8 cellular contexts compared by ENCODE assay signal in the genomic region with DNA sequence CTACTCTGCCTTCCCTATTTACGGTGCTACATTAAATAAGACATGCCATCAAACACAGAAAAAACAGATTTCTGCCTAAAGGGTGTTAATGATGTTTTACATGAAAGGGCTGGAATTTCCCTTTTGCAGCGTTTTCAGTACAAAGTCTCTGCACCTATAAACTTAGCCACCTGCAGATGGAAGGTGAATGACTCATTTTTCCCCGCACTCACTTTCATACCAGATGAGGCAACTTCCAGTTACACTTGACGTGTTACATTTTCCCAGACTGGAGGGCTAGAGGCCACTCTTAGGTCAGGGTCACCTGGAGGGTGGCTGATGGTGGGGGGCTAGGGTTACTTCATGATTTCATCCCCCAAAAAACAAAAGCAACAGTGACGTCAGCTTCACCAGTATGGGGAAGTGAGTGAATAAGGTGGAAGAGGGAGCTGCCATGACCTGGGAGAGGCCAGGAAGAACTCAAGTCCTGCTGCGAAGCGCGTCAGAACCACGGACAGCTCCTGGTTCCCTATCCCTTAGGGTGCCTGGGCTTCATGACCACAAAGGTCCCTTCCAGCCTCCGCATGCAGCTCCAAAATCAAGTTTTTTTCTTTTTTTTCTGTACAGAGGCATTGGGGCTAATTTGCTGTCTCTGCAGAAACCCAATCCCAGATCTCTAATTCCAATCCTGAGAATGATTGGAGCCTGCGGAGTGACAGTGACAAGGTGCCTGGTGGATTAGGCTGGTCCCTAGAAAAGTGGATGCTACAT.
DNase-seq lines count a peak whose midpoint lies in the region; ATAC-seq and TF ChIP-seq lines count a peak whose summit lies in the region.

No MANE protein-coding gene starts in this region.

- H3K4me3 ChIP-seq in WERI-Rb-1 (ENCODE audit: low read depth, low read length): no peak overlapping the region

- no peak for ATAC-seq in GM19324 (IDR thresholded peaks at IDR 0.05; ENCODE audit: low FRiP score, unreplicated experiment)

- H3K36me3 ChIP-seq in WERI-Rb-1: no peaks in the 10 kb centered on the region

- no peak for TF ChIP-seq CTCF in WERI-Rb-1 (IDR thresholded peaks at IDR 0.05; ENCODE audit: low read depth, low read length)

- H3K27ac ChIP-seq in WERI-Rb-1: no peak overlapping the region

- H3K27me3 ChIP-seq in WERI-Rb-1 (ENCODE audit: insufficient read depth, low read depth, severe bottlenecking): peaks cover 6% of the 10 kb centered on the region

- H3K9me3 ChIP-seq in WERI-Rb-1 (ENCODE audit: severe bottlenecking): no peaks in the 10 kb centered on the region

- DNase-seq in stimulated activated naive CD4-positive, alpha-beta T cell treated with Interleukin-2 at 50 U/mL for 16 hours (lab: John Stamatoyannopoulos, UW): peak; percentile 12
- no peak for DNase-seq in stimulated activated naive CD4-positive, alpha-beta T cell (lab: John Stamatoyannopoulos, UW)
- DNase-seq in HT1080 (ENCODE audit: low read depth) (peak; percentile 11), astrocyte of the hippocampus (ENCODE audit: low read depth, low spot score) (peak; percentile 31), WERI-Rb-1 (no peak), NCI-H2227 (lab: John Stamatoyannopoulos, UW; ENCODE audit: unreplicated experiment) (no peak)
- no peak for DNase-seq in effector CD8-positive, alpha-beta T cell (lab: John Stamatoyannopoulos, UW)

Comparison
In these comparisons a context has a peak if more than half of its experiments do, and no peak if none do; other contexts are left out.
1. DNase-seq: peak in stimulated activated naive CD4-positive, alpha-beta T cell treated with Interleukin-2 at 50 U/mL for 16 hours (single experiment), HT1080 (single experiment) and astrocyte of the hippocampus (single experiment); none in stimulated activated naive CD4-positive, alpha-beta T cell (0 of 6), WERI-Rb-1 (single experiment), effector CD8-positive, alpha-beta T cell (single experiment) and NCI-H2227 (single experiment).